Comparison of ENCODE assay signal across 25 cellular contexts in the genomic region with DNA sequence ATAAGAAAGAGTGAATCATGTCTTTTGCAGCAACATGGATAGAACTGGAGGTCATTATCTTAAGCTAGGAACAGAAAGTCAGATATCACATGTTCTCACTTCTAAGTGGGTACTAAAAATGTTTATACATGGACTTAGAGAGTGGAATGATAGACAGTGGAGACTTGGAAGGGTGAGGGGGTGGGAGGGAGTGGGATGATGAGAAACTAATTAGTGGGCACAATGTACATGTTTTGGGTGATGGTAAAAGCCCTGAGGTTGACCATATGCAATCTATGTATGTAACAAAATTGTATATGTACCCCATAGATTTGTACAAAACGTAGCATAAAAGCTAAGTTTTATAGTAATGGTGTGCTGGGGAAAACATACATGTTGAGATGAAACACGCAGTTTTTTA.
"Had no signal": no experiment of that assay in that cellular context is flagged by ENCODE, and none has a peak within 500 bp of the region (broad histone marks: within the 10 kb centered on the region; RNA-seq: fewer than 3 reads in every experiment).

No MANE protein-coding gene starts in this region.

- H3K9me3 Mint-ChIP-seq: natural killer cell; nephron; neural progenitor cell; stimulated activated effector memory CD8-positive, alpha-beta T cell treated with anti-CD3 and anti-CD28 coated beads, Interleukin-12 subunit alpha, Interleukin-12 subunit beta, amount 100 ng/mL, for 72 hours; stimulated activated naive CD8-positive, alpha-beta T cell treated with anti-CD3 and anti-CD28 coated beads, Interleukin-15, Interleukin-2, amounts not matched to agents 100 ng/mL and 50 ng/mL, for 24 hours had no signal

- H3K36me3 Mint-ChIP-seq: natural killer cell; stimulated activated effector memory CD8-positive, alpha-beta T cell treated with anti-CD3 and anti-CD28 coated beads, Interleukin-12 subunit alpha, Interleukin-12 subunit beta, amount 100 ng/mL, for 72 hours had no signal

- H3K27ac Mint-ChIP-seq: nephron; neural progenitor cell; progenitor cell of endocrine pancreas; stimulated activated effector memory CD8-positive, alpha-beta T cell treated with anti-CD3 and anti-CD28 coated beads, Interleukin-12 subunit alpha, Interleukin-12 subunit beta, amount 100 ng/mL, for 72 hours; stimulated activated naive B cell treated with anti-CD40 and anti-IgM and Interleukin-4, amounts not matched to agents 10 μg/mL and 1 μg/mL and 100 μg/mL, for 72 hours; stimulated activated naive CD8-positive, alpha-beta T cell treated with anti-CD3 and anti-CD28 coated beads, Interleukin-15, Interleukin-2, amounts not matched to agents 100 ng/mL and 50 ng/mL, for 24 hours had no signal

- H3K4me3 Mint-ChIP-seq: natural killer cell; nephron; neural progenitor cell; stimulated activated effector memory CD8-positive, alpha-beta T cell treated with anti-CD3 and anti-CD28 coated beads, Interleukin-12 subunit alpha, Interleukin-12 subunit beta, amount 100 ng/mL, for 72 hours; stimulated activated naive B cell treated with anti-CD40 and anti-IgM and Interleukin-4, amounts not matched to agents 10 μg/mL and 1 μg/mL and 100 μg/mL, for 72 hours; stimulated activated naive CD8-positive, alpha-beta T cell treated with anti-CD3 and anti-CD28 coated beads, Interleukin-15, Interleukin-2, amounts not matched to agents 100 ng/mL and 50 ng/mL, for 24 hours had no signal

- DNase-seq: natural killer cell; occipital lobe; ovary; posterior cingulate gyrus; psoas muscle; right cardiac atrium; right lobe of liver; sigmoid colon; small intestine; stimulated activated CD4-positive, alpha-beta T cell treated with anti-CD3 and anti-CD28 coated beads, Interleukin-15, amount 100 ng/mL, for 24 hours; stimulated activated CD4-positive, alpha-beta T cell treated with anti-CD3 and anti-CD28 coated beads, Interleukin-2, amount 100 ng/mL, for 24 hours; stimulated activated CD4-positive, alpha-beta T cell treated with anti-CD3 and anti-CD28 coated beads, Interleukin-2, amount 100 ng/mL, for 48 hours; stimulated activated CD4-positive, alpha-beta T cell treated with anti-CD3 and anti-CD28 coated beads, Interleukin-4, amount 100 ng/mL, for 24 hours; stimulated activated naive B cell treated with anti-CD40 and anti-IgM and Interleukin-4, amounts not matched to agents 10 μg/mL and 1 μg/mL and 100 μg/mL, for 72 hours; stimulated activated naive CD4-positive, alpha-beta T cell treated with Interleukin-2 at 50 U/mL for 16 hours; stomach; thyroid gland; trophoblast cell; upper lobe of left lung had no signal

- H3K27me3 Mint-ChIP-seq: progenitor cell of endocrine pancreas; stimulated activated naive B cell treated with anti-CD40 and anti-IgM and Interleukin-4, amounts not matched to agents 10 μg/mL and 1 μg/mL and 100 μg/mL, for 72 hours; stimulated activated naive CD8-positive, alpha-beta T cell treated with anti-CD3 and anti-CD28 coated beads, Interleukin-15, Interleukin-2, amounts not matched to agents 100 ng/mL and 50 ng/mL, for 24 hours had no signal

- ATAC-seq: natural killer cell; psoas muscle; right cardiac atrium; right lobe of liver; stimulated activated effector memory CD8-positive, alpha-beta T cell treated with anti-CD3 and anti-CD28 coated beads, Interleukin-12 subunit alpha, Interleukin-12 subunit beta, amount 100 ng/mL, for 72 hours; stimulated activated naive B cell treated with anti-CD40 and anti-IgM and Interleukin-4, amounts not matched to agents 10 μg/mL and 1 μg/mL and 100 μg/mL, for 72 hours had no signal

- FAIRE-seq: small intestine, urothelium cell line had no signal
